7 cellular contexts compared by ENCODE assay signal in the genomic region with DNA sequence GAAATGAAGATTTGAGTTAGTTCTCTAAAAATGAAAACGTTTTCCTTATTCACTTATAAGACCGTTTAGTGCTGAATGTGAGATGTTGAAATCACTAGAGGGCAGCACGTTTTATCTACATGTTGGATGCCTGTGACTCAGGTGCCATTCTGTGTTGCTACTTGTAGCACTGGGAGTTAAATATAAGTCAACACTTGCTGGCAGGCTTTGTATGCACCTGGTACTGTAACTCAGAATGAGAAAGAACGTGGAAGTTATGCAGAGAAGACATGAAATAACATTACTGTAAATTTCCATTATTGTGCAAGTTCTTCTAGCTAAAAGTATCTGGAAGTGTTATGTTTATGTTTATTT. TPM values are rescaled to one million over a fixed set of nuclear protein-coding genes. Genes with fewer than 3 reads are reported as not detected.
A peak's percentile ranks its signal among the peaks of the same experiment; 100 is the strongest.
DNase-seq lines count a peak whose midpoint lies in the region; FAIRE-seq and TF ChIP-seq lines count a peak whose summit lies in the region.

No MANE protein-coding gene starts in this region.

- no peak overlapping the region for H3K4me3 ChIP-seq in GM06990 (replicated peaks; ENCODE audit: low read depth, low read length)
- H3K4me3 ChIP-seq in bronchial epithelial cell (ENCODE audit: low read depth, low read length): no peak overlapping the region

- TF ChIP-seq CTCF in GM06990 (IDR thresholded peaks at IDR 0.05; ENCODE audit: insufficient read depth, low read length, poor library complexity, severe bottlenecking) (peak; percentile 44), bronchial epithelial cell (IDR thresholded peaks at IDR 0.05; ENCODE audit: insufficient read depth, low read length, severe bottlenecking) (peak; percentile 25)

- POLR2A ChIA-PET in HEK293T (lab: Yijun Ruan, JAX): no interaction called here

- DNase-seq in GM06990 (ENCODE audit: extremely low read depth, insufficient read length) (peak; percentile 9), HEK293T (ENCODE audit: extremely low spot score) (peak; percentile 46), NCI-H69 (lab: John Stamatoyannopoulos, UW) (peak; percentile 52), bronchial epithelial cell (ENCODE audit: low read depth) (peak; percentile 98), medulla oblongata (ENCODE audit: extremely low spot score) (peak; percentile 24)
- DNase-seq in stimulated activated CD4-positive, alpha-beta T cell treated with anti-CD3 and anti-CD28 coated beads, Interleukin-4, amount 100 ng/mL, for 1 hour: no peak
- no peak for DNase-seq in stimulated activated naive CD4-positive, alpha-beta T cell treated with Interleukin-2 at 50 U/mL for 16 hours (lab: John Stamatoyannopoulos, UW)

- FAIRE-seq in bronchial epithelial cell (lab: Jason Lieb, UNC): no peak

- CTCF ChIA-PET in HEK293T (lab: Yijun Ruan, JAX): interaction anchor here (1.4 kb wide), 1 partner anchor 75 kb away, joined by 6 read pairs; no protein-coding TSS in a partner anchor

- H3K27me3 ChIP-seq in GM06990 (replicated peaks; ENCODE audit: control insufficient read depth, insufficient read depth, low read length) (no peaks in the 10 kb centered on the region), bronchial epithelial cell (ENCODE audit: control insufficient read depth, insufficient read depth, low read length) (no peaks in the 10 kb centered on the region)

- H3K36me3 ChIP-seq in GM06990 (ENCODE audit: control insufficient read depth, insufficient read depth, low read length) (no peaks in the 10 kb centered on the region; the same call in 1 of the 2 replicates), bronchial epithelial cell (ENCODE audit: control insufficient read depth, insufficient read depth, low read length) (no peaks in the 10 kb centered on the region)

TF ChIP-seq in HEK293T, 16 proteins besides CTCF, POLR2A, EP300 and RAD21:
- TF ChIP-seq SUZ12 (IDR thresholded peaks at IDR 0.05) (no peak), CTBP1 (IDR thresholded peaks at IDR 0.05; ENCODE audit: borderline replicate concordance) (no peak), HDGF (IDR thresholded peaks at IDR 0.05; ENCODE audit: borderline replicate concordance) (no peak), BHLHE40 (IDR thresholded peaks at IDR 0.05; ENCODE audit: borderline replicate concordance) (no peak), TARDBP (IDR thresholded peaks at IDR 0.05) (no peak), L3MBTL2 (conservative IDR thresholded peaks at IDR 0.05) (no peak), FOXA1 (IDR thresholded peaks at IDR 0.05) (no peak), SP1 (IDR thresholded peaks at IDR 0.05) (no peak), FOXM1 (IDR thresholded peaks at IDR 0.05; ENCODE audit: borderline replicate concordance) (no peak), ZNF384 (IDR thresholded peaks at IDR 0.05) (no peak), NFRKB (IDR thresholded peaks at IDR 0.05) (no peak), LEF1 (IDR thresholded peaks at IDR 0.05; ENCODE audit: borderline replicate concordance) (no peak), FOXK2 (IDR thresholded peaks at IDR 0.05) (no peak), ELF4 (IDR thresholded peaks at IDR 0.05) (no peak), ARNT (IDR thresholded peaks at IDR 0.05) (no peak)
- TF ChIP-seq, protein P1, sequence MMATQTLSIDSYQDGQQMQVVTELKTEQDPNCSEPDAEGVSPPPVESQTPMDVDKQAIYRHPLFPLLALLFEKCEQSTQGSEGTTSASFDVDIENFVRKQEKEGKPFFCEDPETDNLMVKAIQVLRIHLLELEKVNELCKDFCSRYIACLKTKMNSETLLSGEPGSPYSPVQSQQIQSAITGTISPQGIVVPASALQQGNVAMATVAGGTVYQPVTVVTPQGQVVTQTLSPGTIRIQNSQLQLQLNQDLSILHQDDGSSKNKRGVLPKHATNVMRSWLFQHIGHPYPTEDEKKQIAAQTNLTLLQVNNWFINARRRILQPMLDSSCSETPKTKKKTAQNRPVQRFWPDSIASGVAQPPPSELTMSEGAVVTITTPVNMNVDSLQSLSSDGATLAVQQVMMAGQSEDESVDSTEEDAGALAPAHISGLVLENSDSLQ (IDR thresholded peaks at IDR 0.05): no peak

RNA-seq across cellular contexts. Expression of a gene that starts 45.9 kb away (rescaled TPM):
- total RNA-seq in bronchial epithelial cell: 9.5 and 9.7 TPM in 2 replicates

Comparison
In these comparisons a context has a peak if more than half of its experiments do, and no peak if none do; other contexts are left out.
1. DNase-seq: peak in GM06990 (single experiment), HEK293T (single experiment), NCI-H69 (single experiment), bronchial epithelial cell (single experiment) and medulla oblongata (single experiment); none in stimulated activated CD4-positive, alpha-beta T cell treated with anti-CD3 and anti-CD28 coated beads, Interleukin-4, amount 100 ng/mL, for 1 hour (single experiment) and stimulated activated naive CD4-positive, alpha-beta T cell treated with Interleukin-2 at 50 U/mL for 16 hours (single experiment).